ENCODE assay signal across 1 cellular context in genomic region chr3:127070776-127071175, GRCh38.
TF ChIP-seq lines count a peak whose summit lies in the region.

No MANE protein-coding gene starts in this region.

TF ChIP-seq in HepG2, 621 proteins besides CTCF, POLR2A, EP300 and RAD21 (continued from another document):
- TF ChIP-seq ZEB1 (IDR thresholded peaks at IDR 0.05; ENCODE audit: insufficient replicate concordance, low read depth) (no peak), ZNF777 (CRISPR knock-in tag; IDR thresholded peaks at IDR 0.05) (no peak)
